1 cellular context compared by ENCODE assay signal in genomic region chr6:157999100-158000051, GRCh38.
TF ChIP-seq lines count a peak whose summit lies in the region.

No MANE protein-coding gene starts in this region.

TF ChIP-seq in SK-N-SH, 30 proteins besides CTCF, POLR2A, EP300 and RAD21 (continued from another document):
- TF ChIP-seq, protein P1, sequence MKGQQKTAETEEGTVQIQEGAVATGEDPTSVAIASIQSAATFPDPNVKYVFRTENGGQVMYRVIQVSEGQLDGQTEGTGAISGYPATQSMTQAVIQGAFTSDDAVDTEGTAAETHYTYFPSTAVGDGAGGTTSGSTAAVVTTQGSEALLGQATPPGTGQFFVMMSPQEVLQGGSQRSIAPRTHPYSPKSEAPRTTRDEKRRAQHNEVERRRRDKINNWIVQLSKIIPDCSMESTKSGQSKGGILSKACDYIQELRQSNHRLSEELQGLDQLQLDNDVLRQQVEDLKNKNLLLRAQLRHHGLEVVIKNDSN (IDR thresholded peaks at IDR 0.05; ENCODE audit: borderline replicate concordance, low read depth): no peak
